ENCODE assay signal across 1 cellular context in genomic region chr17:14004927-14005630, GRCh38.
TF ChIP-seq lines count a peak whose summit lies in the region.

No MANE protein-coding gene starts in this region.

TF ChIP-seq in GM23338, 12 proteins besides CTCF, POLR2A, EP300 and RAD21 (continued from another document):
- TF ChIP-seq ZNF462 (CRISPR knock-in tag; IDR thresholded peaks at IDR 0.05), result no peak
- no peak for TF ChIP-seq CREB1 (CRISPR knock-in tag; IDR thresholded peaks at IDR 0.05; ENCODE audit: low read depth)
- TF ChIP-seq EZH2phosphoT487 (IDR thresholded peaks at IDR 0.05; ENCODE audit: unreplicated experiment), result no peak
- no peak for TF ChIP-seq EZH2 (IDR thresholded peaks at IDR 0.05; ENCODE audit: low read depth, unreplicated experiment)
- TF ChIP-seq JUNB (IDR thresholded peaks at IDR 0.05; ENCODE audit: unreplicated experiment), result no peak
- no peak for TF ChIP-seq REST (IDR thresholded peaks at IDR 0.05; ENCODE audit: unreplicated experiment)
- TF ChIP-seq STAT1 (IDR thresholded peaks at IDR 0.05; ENCODE audit: unreplicated experiment), result no peak
- no peak for TF ChIP-seq ETS1 (IDR thresholded peaks at IDR 0.05)
- TF ChIP-seq ZNF331 (CRISPR knock-in tag; IDR thresholded peaks at IDR 0.05; ENCODE audit: low read depth), result no peak
- TF ChIP-seq NANOG (IDR thresholded peaks at IDR 0.05; ENCODE audit: borderline replicate concordance), result no peak
